ENCODE assay signal across 1 cellular context in the genomic region with DNA sequence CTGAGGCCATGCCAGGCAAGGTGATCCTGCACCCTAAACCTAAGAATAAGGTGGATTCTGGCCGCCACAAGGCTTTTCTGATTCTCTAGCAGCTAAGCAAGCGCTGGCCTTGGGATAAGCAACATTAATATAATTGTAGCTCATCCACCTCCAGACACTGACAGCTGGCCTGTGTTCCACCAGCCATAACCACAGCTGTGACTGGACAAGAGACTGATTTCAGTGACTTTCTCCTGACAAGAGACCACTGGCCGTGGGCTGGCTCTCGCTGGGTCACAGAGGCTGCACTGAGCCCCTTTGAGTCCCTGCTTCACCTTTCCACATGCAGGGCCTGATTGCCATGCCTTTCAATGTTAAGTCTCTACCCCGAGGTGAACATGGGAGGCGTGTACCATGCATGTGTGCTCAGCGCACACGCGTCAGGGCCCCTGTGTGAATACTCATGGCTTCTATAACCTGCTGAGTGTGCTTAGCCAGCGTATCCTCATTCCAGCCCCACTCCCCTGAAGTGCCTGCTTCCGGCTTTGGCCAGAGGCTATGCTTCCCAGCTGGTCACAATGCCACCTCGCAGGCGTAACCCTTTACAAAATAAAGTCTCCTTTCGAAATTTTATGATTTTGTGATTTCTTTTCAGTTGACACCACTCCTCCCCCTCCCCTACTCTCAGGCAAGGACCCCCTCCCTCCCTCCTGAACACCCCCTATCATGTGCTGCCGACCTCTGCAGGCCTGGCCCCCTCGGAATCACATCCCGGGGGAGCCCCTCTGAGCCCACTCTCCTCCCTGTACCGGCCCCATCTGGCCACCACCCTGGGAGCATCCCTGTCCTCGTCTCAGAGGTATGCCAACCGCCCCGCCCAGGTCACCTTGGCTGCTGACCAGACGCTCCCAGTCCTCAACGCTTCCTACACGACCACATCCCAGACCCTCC.
TF ChIP-seq lines count a peak whose summit lies in the region.

No MANE protein-coding gene starts in this region.

TF ChIP-seq in GM23338, 12 proteins besides CTCF, POLR2A, EP300 and RAD21 (continued from another document):
- TF ChIP-seq, protein P1, sequence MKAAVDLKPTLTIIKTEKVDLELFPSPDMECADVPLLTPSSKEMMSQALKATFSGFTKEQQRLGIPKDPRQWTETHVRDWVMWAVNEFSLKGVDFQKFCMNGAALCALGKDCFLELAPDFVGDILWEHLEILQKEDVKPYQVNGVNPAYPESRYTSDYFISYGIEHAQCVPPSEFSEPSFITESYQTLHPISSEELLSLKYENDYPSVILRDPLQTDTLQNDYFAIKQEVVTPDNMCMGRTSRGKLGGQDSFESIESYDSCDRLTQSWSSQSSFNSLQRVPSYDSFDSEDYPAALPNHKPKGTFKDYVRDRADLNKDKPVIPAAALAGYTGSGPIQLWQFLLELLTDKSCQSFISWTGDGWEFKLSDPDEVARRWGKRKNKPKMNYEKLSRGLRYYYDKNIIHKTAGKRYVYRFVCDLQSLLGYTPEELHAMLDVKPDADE (IDR thresholded peaks at IDR 0.05) = no peak
- TF ChIP-seq EZH2phosphoT487 (IDR thresholded peaks at IDR 0.05; ENCODE audit: unreplicated experiment) (no peak), NANOG (IDR thresholded peaks at IDR 0.05; ENCODE audit: borderline replicate concordance) (no peak), JUNB (IDR thresholded peaks at IDR 0.05; ENCODE audit: unreplicated experiment) (no peak), POLR2AphosphoS5 (IDR thresholded peaks at IDR 0.05; ENCODE audit: low read depth) (no peak), STAT1 (IDR thresholded peaks at IDR 0.05; ENCODE audit: unreplicated experiment) (no peak), ZNF114 (CRISPR knock-in tag; IDR thresholded peaks at IDR 0.05) (no peak), ZNF331 (CRISPR knock-in tag; IDR thresholded peaks at IDR 0.05; ENCODE audit: low read depth) (no peak), CREB1 (CRISPR knock-in tag; IDR thresholded peaks at IDR 0.05; ENCODE audit: low read depth) (no peak), EZH2 (IDR thresholded peaks at IDR 0.05; ENCODE audit: low read depth, unreplicated experiment) (no peak)
- TF ChIP-seq, protein P2, sequence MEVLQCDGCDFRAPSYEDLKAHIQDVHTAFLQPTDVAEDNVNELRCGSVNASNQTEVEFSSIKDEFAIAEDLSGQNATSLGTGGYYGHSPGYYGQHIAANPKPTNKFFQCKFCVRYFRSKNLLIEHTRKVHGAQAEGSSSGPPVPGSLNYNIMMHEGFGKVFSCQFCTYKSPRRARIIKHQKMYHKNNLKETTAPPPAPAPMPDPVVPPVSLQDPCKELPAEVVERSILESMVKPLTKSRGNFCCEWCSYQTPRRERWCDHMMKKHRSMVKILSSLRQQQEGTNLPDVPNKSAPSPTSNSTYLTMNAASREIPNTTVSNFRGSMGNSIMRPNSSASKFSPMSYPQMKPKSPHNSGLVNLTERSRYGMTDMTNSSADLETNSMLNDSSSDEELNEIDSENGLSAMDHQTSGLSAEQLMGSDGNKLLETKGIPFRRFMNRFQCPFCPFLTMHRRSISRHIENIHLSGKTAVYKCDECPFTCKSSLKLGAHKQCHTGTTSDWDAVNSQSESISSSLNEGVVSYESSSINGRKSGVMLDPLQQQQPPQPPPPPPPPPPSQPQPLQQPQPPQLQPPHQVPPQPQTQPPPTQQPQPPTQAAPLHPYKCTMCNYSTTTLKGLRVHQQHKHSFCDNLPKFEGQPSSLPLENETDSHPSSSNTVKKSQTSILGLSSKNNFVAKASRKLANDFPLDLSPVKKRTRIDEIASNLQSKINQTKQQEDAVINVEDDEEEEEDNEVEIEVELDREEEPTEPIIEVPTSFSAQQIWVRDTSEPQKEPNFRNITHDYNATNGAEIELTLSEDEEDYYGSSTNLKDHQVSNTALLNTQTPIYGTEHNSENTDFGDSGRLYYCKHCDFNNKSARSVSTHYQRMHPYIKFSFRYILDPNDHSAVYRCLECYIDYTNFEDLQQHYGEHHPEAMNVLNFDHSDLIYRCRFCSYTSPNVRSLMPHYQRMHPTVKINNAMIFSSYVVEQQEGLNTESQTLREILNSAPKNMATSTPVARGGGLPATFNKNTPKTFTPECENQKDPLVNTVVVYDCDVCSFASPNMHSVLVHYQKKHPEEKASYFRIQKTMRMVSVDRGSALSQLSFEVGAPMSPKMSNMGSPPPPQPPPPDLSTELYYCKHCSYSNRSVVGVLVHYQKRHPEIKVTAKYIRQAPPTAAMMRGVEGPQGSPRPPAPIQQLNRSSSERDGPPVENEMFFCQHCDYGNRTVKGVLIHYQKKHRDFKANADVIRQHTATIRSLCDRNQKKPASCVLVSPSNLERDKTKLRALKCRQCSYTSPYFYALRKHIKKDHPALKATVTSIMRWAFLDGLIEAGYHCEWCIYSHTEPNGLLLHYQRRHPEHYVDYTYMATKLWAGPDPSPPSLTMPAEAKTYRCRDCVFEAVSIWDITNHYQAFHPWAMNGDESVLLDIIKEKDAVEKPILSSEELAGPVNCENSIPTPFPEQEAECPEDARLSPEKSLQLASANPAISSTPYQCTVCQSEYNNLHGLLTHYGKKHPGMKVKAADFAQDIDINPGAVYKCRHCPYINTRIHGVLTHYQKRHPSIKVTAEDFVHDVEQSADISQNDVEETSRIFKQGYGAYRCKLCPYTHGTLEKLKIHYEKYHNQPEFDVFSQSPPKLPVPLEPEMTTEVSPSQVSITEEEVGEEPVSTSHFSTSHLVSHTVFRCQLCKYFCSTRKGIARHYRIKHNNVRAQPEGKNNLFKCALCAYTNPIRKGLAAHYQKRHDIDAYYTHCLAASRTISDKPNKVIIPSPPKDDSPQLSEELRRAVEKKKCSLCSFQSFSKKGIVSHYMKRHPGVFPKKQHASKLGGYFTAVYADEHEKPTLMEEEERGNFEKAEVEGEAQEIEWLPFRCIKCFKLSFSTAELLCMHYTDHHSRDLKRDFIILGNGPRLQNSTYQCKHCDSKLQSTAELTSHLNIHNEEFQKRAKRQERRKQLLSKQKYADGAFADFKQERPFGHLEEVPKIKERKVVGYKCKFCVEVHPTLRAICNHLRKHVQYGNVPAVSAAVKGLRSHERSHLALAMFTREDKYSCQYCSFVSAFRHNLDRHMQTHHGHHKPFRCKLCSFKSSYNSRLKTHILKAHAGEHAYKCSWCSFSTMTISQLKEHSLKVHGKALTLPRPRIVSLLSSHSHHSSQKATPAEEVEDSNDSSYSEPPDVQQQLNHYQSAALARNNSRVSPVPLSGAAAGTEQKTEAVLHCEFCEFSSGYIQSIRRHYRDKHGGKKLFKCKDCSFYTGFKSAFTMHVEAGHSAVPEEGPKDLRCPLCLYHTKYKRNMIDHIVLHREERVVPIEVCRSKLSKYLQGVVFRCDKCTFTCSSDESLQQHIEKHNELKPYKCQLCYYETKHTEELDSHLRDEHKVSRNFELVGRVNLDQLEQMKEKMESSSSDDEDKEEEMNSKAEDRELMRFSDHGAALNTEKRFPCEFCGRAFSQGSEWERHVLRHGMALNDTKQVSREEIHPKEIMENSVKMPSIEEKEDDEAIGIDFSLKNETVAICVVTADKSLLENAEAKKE (CRISPR knock-in tag; IDR thresholded peaks at IDR 0.05) = no peak
